ENCODE assay signal across 11 cellular contexts in the genomic region with DNA sequence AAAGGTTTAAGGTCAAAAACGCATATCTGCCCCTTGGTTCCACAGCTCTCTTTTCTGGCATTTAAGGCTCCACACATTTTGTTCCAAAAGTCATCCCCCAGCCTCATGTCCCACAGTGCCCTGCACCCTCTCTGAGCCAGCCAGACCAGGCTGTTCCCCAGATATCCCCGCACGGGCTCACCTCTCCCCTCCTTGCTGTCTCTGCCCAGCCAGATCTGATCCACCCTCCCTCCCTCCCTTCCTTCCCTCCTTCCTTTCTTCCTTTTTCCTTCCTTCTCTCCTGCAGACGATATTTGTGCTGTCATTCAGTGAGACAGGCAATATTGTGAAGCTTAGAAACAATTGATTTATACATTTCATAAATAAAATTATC. TPM values are rescaled to one million over a fixed set of nuclear protein-coding genes. Genes with fewer than 3 reads are reported as not detected.
DNase-seq lines count a peak whose midpoint lies in the region; ATAC-seq and TF ChIP-seq lines count a peak whose summit lies in the region.
"Had no signal": no experiment of that assay in that cellular context is flagged by ENCODE, and none has a peak within 500 bp of the region (broad histone marks: within the 10 kb centered on the region; RNA-seq: fewer than 3 reads in every experiment).

No MANE protein-coding gene starts in this region.

- H2AK5ac ChIP-seq in trophoblast cell (ENCODE audit: low read length) = no peak overlapping the region

- no peak overlapping the region for H3K23ac ChIP-seq in trophoblast cell (ENCODE audit: low read length)

- no peak overlapping the region for H3K4ac ChIP-seq in trophoblast cell (ENCODE audit: low read depth, low read length)

- DNase-seq in activated naive CD4-positive, alpha-beta T cell treated with anti-CD3 and anti-CD28 coated beads, Interleukin-2, amount 10 ng/mL, durations not matched to agents 7 days and 5 days = no peak
- no peak for DNase-seq in activated naive CD4-positive, alpha-beta T cell treated with anti-CD3 and anti-CD28 coated beads, Interleukin-2, amount 50 U/mL, for 72 hours (ENCODE audit: low spot score in 2 of 2)
- DNase-seq in heart right ventricle (no peak), trophoblast cell (no peak), NCI-H526 treated with DMSO at 0.1 percent for 48 hours (lab: John Stamatoyannopoulos, UW) (no peak), GF-D8 (lab: John Stamatoyannopoulos, UW) (no peak)
- no peak for DNase-seq in stimulated activated CD4-positive, alpha-beta T cell treated with anti-CD3 and anti-CD28 coated beads, Interleukin-1b, Interleukin-23, amount 100 ng/mL, for 48 hours
- DNase-seq: 8988T; activated CD4-positive, alpha-beta T cell treated with anti-CD3 and anti-CD28 coated beads, Interleukin-2, amount 50 U/mL, for 4 hours; Karpas-422 had no signal

- H4K12ac ChIP-seq in trophoblast cell (ENCODE audit: low read depth, low read length) = no peak overlapping the region

- no peak for ATAC-seq in activated naive CD4-positive, alpha-beta T cell treated with anti-CD3 and anti-CD28 coated beads, Interleukin-2, amount 50 U/mL, for 72 hours
- peak; percentile 2 to 47 (median 36) for ATAC-seq in heart right ventricle
- no peak for ATAC-seq in HG02588 (IDR thresholded peaks at IDR 0.05; ENCODE audit: unreplicated experiment)

- H3K79me1 ChIP-seq in trophoblast cell (ENCODE audit: low read length) = peaks cover 14% of the 10 kb centered on the region

- peak overlapping the region; percentile 74 for H2BK120ac ChIP-seq in trophoblast cell (ENCODE audit: insufficient read depth, low read length, poor library complexity)

- H3K27me3 ChIP-seq in heart right ventricle (no peaks in the 10 kb centered on the region), trophoblast cell (ENCODE audit: insufficient read depth, low read length) (no peaks in the 10 kb centered on the region)

- peak overlapping the region; percentile 82 to 99 (median 94) for H3K27ac ChIP-seq in heart right ventricle
- H3K27ac ChIP-seq in trophoblast cell (ENCODE audit: low read depth, low read length) = peak overlapping the region; percentile 76

- no peak overlapping the region for H3K4me3 Mint-ChIP-seq in activated naive CD4-positive, alpha-beta T cell treated with anti-CD3 and anti-CD28 coated beads, Interleukin-2, amount 10 ng/mL, durations not matched to agents 7 days and 5 days

- TF ChIP-seq CTCF in heart right ventricle (IDR thresholded peaks at IDR 0.05) = no peak

- no peak overlapping the region for H2AFZ ChIP-seq in trophoblast cell (ENCODE audit: insufficient read depth, low read length, poor library complexity)

- H3K9me3 ChIP-seq in heart right ventricle = no peaks in the 10 kb centered on the region
- H3K9me3 ChIP-seq in trophoblast cell (ENCODE audit: insufficient read depth, low read depth, low read length) = peaks cover 2% of the 10 kb centered on the region

- no peaks in the 10 kb centered on the region for H3K4me1 Mint-ChIP-seq in activated naive CD4-positive, alpha-beta T cell treated with anti-CD3 and anti-CD28 coated beads, Interleukin-2, amount 10 ng/mL, durations not matched to agents 7 days and 5 days

- H3K14ac ChIP-seq in trophoblast cell (ENCODE audit: low read length) = no peak overlapping the region

- H2BK5ac ChIP-seq in trophoblast cell (ENCODE audit: low read depth, low read length, poor library complexity) = no peak overlapping the region

- H3K36me3 ChIP-seq in heart right ventricle = no peaks in the 10 kb centered on the region
- no peaks in the 10 kb centered on the region for H3K36me3 ChIP-seq in trophoblast cell (ENCODE audit: control insufficient read depth in 1 of 2, insufficient read depth in 2 of 2, low read length in 2 of 2)

- H4K91ac ChIP-seq in trophoblast cell (ENCODE audit: low read depth, low read length) = peak overlapping the region; percentile 52

- no peaks in the 10 kb centered on the region for H3K27me3 Mint-ChIP-seq in activated naive CD4-positive, alpha-beta T cell treated with anti-CD3 and anti-CD28 coated beads, Interleukin-2, amount 10 ng/mL, durations not matched to agents 7 days and 5 days

- no peaks in the 10 kb centered on the region for H3K36me3 Mint-ChIP-seq in activated naive CD4-positive, alpha-beta T cell treated with anti-CD3 and anti-CD28 coated beads, Interleukin-2, amount 10 ng/mL, durations not matched to agents 7 days and 5 days
- no peaks in the 10 kb centered on the region for H3K36me3 Mint-ChIP-seq in activated naive CD4-positive, alpha-beta T cell treated with anti-CD3 and anti-CD28 coated beads, Interleukin-2, amount 50 U/mL, for 72 hours

- peaks cover 2% of the 10 kb centered on the region for H3K79me2 ChIP-seq in trophoblast cell (ENCODE audit: control insufficient read depth, insufficient read depth, low read length, poor library complexity)

- H3K9ac ChIP-seq in trophoblast cell (ENCODE audit: low read length) = no peak overlapping the region

- CTCF ChIA-PET in activated naive CD4-positive, alpha-beta T cell treated with anti-CD3 and anti-CD28 coated beads, Interleukin-2, amount 10 ng/mL, durations not matched to agents 7 days and 5 days (lab: Charles Lee) = no interaction called here

- H3K4me3 ChIP-seq in heart right ventricle (peak overlapping the region in 1 of 10 donors; percentile 2), trophoblast cell (ENCODE audit: low read depth, low read length) (no peak overlapping the region)

- H2BK12ac ChIP-seq in trophoblast cell (ENCODE audit: low read length) = no peak overlapping the region

- H3K4me1 ChIP-seq in heart right ventricle (peaks cover 18 to 35% (median 27%) of the 10 kb centered on the region in 9 donors), trophoblast cell (ENCODE audit: control insufficient read depth in 1 of 2, insufficient read depth in 2 of 2, low read length in 2 of 2) (peaks cover 15 to 24% of the 10 kb centered on the region in 2 experiments)

- 24 to 31% methylated on average over 4 of the region's 4 CpGs for WGBS in heart right ventricle, 2 donors
- no CpG with 5 or more reads among the region's 4 CpGs for WGBS in trophoblast cell (ENCODE audit: extremely low coverage, insufficient coverage, insufficient read length)

- intact Hi-C loops in heart right ventricle (cut with DNase I) = loop anchor here in 2 of 10 donors (5.0 kb wide), 1 partner anchor 33 kb away; no protein-coding TSS in a partner anchor

- peak overlapping the region; percentile 68 for H3K27ac Mint-ChIP-seq in activated naive CD4-positive, alpha-beta T cell treated with anti-CD3 and anti-CD28 coated beads, Interleukin-2, amount 10 ng/mL, durations not matched to agents 7 days and 5 days
- no peak overlapping the region for H3K27ac Mint-ChIP-seq in activated naive CD4-positive, alpha-beta T cell treated with anti-CD3 and anti-CD28 coated beads, Interleukin-2, amount 50 U/mL, for 72 hours

- H3K18ac ChIP-seq in trophoblast cell (ENCODE audit: low read length) = no peak overlapping the region

- H4K8ac ChIP-seq in trophoblast cell (ENCODE audit: low read depth, low read length) = no peak overlapping the region

- peak overlapping the region; percentile 27 for H3K4me2 ChIP-seq in trophoblast cell (ENCODE audit: low read length)

- no peaks in the 10 kb centered on the region for H3K9me3 Mint-ChIP-seq in activated naive CD4-positive, alpha-beta T cell treated with anti-CD3 and anti-CD28 coated beads, Interleukin-2, amount 10 ng/mL, durations not matched to agents 7 days and 5 days
- no peaks in the 10 kb centered on the region for H3K9me3 Mint-ChIP-seq in activated naive CD4-positive, alpha-beta T cell treated with anti-CD3 and anti-CD28 coated beads, Interleukin-2, amount 50 U/mL, for 72 hours

RNA-seq across cellular contexts. Expression of a gene that starts 37.0 kb away (rescaled TPM):
- total RNA-seq in activated naive CD4-positive, alpha-beta T cell treated with anti-CD3 and anti-CD28 coated beads, Interleukin-2, amount 50 U/mL, for 72 hours = 10 to 100 TPM; 12.0 to 17.6 TPM
- 100 to 1,000 TPM in 7 of 10 donors, 10 to 100 TPM in 3; 55.7 to 215 (median 143) TPM for total RNA-seq in heart right ventricle
- 10 to 100 TPM; 33.3 to 98.6 TPM for polyA plus RNA-seq in heart right ventricle
- polyA plus RNA-seq in trophoblast cell (2013) = 12.0 and 12.4 TPM in 2 replicates

Comparison
In these comparisons a context has a peak if more than half of its experiments do, and no peak if none do; other contexts are left out.
1. ATAC-seq: peak in heart right ventricle (8 of 8); none in activated naive CD4-positive, alpha-beta T cell treated with anti-CD3 and anti-CD28 coated beads, Interleukin-2, amount 50 U/mL, for 72 hours (0 of 2) and HG02588 (single experiment).